ENCODE assay signal across 14 cellular contexts in genomic region chr5:164255598-164256213, GRCh38.
"Had no signal": no experiment of that assay in that cellular context is flagged by ENCODE, and none has a peak within 500 bp of the region (broad histone marks: within the 10 kb centered on the region; RNA-seq: fewer than 3 reads in every experiment).

No MANE protein-coding gene starts in this region.

- DNase-seq: activated CD4-positive, alpha-beta memory T cell treated with anti-CD3 and anti-CD28 coated beads, Interleukin-2, amount 10 ng/mL, durations not matched to agents 7 days and 5 days; activated CD4-positive, alpha-beta T cell treated with anti-CD3 and anti-CD28 coated beads for 4 hours; activated naive CD4-positive, alpha-beta T cell treated with anti-CD3 and anti-CD28 coated beads, Interleukin-2, amount 50 U/mL, for 16 hours; activated T-cell treated with anti-CD3 and anti-CD28 coated beads, Interleukin-2, amount 50 U/mL, for 24 hours; adrenal gland; dorsolateral prefrontal cortex; hypothalamus; stomach; T-helper 1 cell; testis had no signal

- H3K27me3 Mint-ChIP-seq: activated CD4-positive, alpha-beta memory T cell treated with anti-CD3 and anti-CD28 coated beads, Interleukin-2, amount 10 ng/mL, durations not matched to agents 7 days and 5 days; activated T-cell treated with anti-CD3 and anti-CD28 coated beads, Interleukin-2, amount 50 U/mL, for 24 hours had no signal

- H3K9me3 ChIP-seq: adrenal gland, stomach, testis had no signal

- H3K9me3 Mint-ChIP-seq: nephron had no signal

- H3K36me3 ChIP-seq: adrenal gland, cardiac muscle cell, stomach had no signal

- H3K4me3 Mint-ChIP-seq: activated CD4-positive, alpha-beta memory T cell treated with anti-CD3 and anti-CD28 coated beads, Interleukin-2, amount 10 ng/mL, durations not matched to agents 7 days and 5 days; activated T-cell treated with anti-CD3 and anti-CD28 coated beads, Interleukin-2, amount 50 U/mL, for 24 hours; nephron had no signal

- H3K4me1 Mint-ChIP-seq: activated CD4-positive, alpha-beta memory T cell treated with anti-CD3 and anti-CD28 coated beads, Interleukin-2, amount 10 ng/mL, durations not matched to agents 7 days and 5 days; nephron had no signal

- H3K4me3 ChIP-seq: adrenal gland, cardiac muscle cell, dorsolateral prefrontal cortex, stomach, testis had no signal

- H3K27ac Mint-ChIP-seq: activated CD4-positive, alpha-beta memory T cell treated with anti-CD3 and anti-CD28 coated beads, Interleukin-2, amount 10 ng/mL, durations not matched to agents 7 days and 5 days; activated T-cell treated with anti-CD3 and anti-CD28 coated beads, Interleukin-2, amount 50 U/mL, for 24 hours; nephron had no signal

- H3K27ac ChIP-seq: adrenal gland, cardiac muscle cell, dorsolateral prefrontal cortex, stomach, testis had no signal

- ATAC-seq: esophagus mucosa, sciatic nerve had no signal

- H3K27me3 ChIP-seq: adrenal gland, cardiac muscle cell, dorsolateral prefrontal cortex, stomach, testis had no signal

- H3K4me1 ChIP-seq: adrenal gland, stomach, testis had no signal
